Comparison of ENCODE assay signal across 20 cellular contexts in genomic region chr9:137139468-137140150, GRCh38. TPM values are rescaled to one million over a fixed set of nuclear protein-coding genes. Genes with fewer than 3 reads are reported as not detected.
DNase-seq lines count a peak whose midpoint lies in the region; ATAC-seq and TF ChIP-seq lines count a peak whose summit lies in the region.
"Had no signal": no experiment of that assay in that cellular context is flagged by ENCODE, and none has a peak within 500 bp of the region (broad histone marks: within the 10 kb centered on the region; RNA-seq: fewer than 3 reads in every experiment).

No MANE protein-coding gene starts in this region.

- peak overlapping the region; percentile 24 for H3K4me3 Mint-ChIP-seq in stimulated activated memory B cell treated with anti-CD40 and anti-IgM and Interleukin-4, amounts not matched to agents 10 μg/mL and 1 μg/mL and 100 μg/mL, for 72 hours
- H3K4me3 Mint-ChIP-seq: activated naive CD8-positive, alpha-beta T cell treated with anti-CD3 and anti-CD28 coated beads for 36 hours; activated T-cell treated with anti-CD3 and anti-CD28 coated beads, Interleukin-2, amount 50 U/mL, for 24 hours; CD4-positive, alpha-beta T cell had no signal

- H3K4me1 Mint-ChIP-seq in stimulated activated memory B cell treated with anti-CD40 and anti-IgM and Interleukin-4, amounts not matched to agents 10 μg/mL and 1 μg/mL and 100 μg/mL, for 72 hours, result peaks cover 14% of the 10 kb centered on the region

- no peak for TF ChIP-seq CTCF in coronary artery (IDR thresholded peaks at IDR 0.05)

- H3K27me3 Mint-ChIP-seq in stimulated activated memory B cell treated with anti-CD40 and anti-IgM and Interleukin-4, amounts not matched to agents 10 μg/mL and 1 μg/mL and 100 μg/mL, for 72 hours, result peaks cover 97% of the 10 kb centered on the region

- no peak overlapping the region for H3K27ac Mint-ChIP-seq in stimulated activated memory B cell treated with anti-CD40 and anti-IgM and Interleukin-4, amounts not matched to agents 10 μg/mL and 1 μg/mL and 100 μg/mL, for 72 hours
- H3K27ac Mint-ChIP-seq: activated naive CD8-positive, alpha-beta T cell treated with anti-CD3 and anti-CD28 coated beads for 36 hours; activated T-cell treated with anti-CD3 and anti-CD28 coated beads, Interleukin-2, amount 50 U/mL, for 24 hours; CD4-positive, alpha-beta T cell had no signal

- peak overlapping the region; percentile 27 for H3K4me3 ChIP-seq in coronary artery
- H3K4me3 ChIP-seq: A549, GM23248, prostate gland had no signal

- H3K9me3 Mint-ChIP-seq in stimulated activated memory B cell treated with anti-CD40 and anti-IgM and Interleukin-4, amounts not matched to agents 10 μg/mL and 1 μg/mL and 100 μg/mL, for 72 hours, result no peaks in the 10 kb centered on the region
- H3K9me3 Mint-ChIP-seq: activated naive CD8-positive, alpha-beta T cell treated with anti-CD3 and anti-CD28 coated beads for 36 hours; activated T-cell treated with anti-CD3 and anti-CD28 coated beads, Interleukin-2, amount 50 U/mL, for 24 hours; CD4-positive, alpha-beta T cell had no signal

- no peak overlapping the region for H3K27ac ChIP-seq in coronary artery
- H3K27ac ChIP-seq: A549, GM23248, KMS-11, prostate gland, spleen had no signal

- DNase-seq in NCI-H748 (lab: John Stamatoyannopoulos, UW; ENCODE audit: unreplicated experiment), result peak; percentile 23
- DNase-seq in NCI-H748 treated with DMSO at 0.1 percent for 48 hours (lab: John Stamatoyannopoulos, UW), result no peak
- DNase-seq in coronary artery (ENCODE audit: low spot score), result no peak
- no peak for DNase-seq in activated naive CD4-positive, alpha-beta T cell (lab: John Stamatoyannopoulos, UW)
- no peak for DNase-seq in dermis blood vessel endothelial cell
- DNase-seq: NCI-H1105; NCI-H226; spleen; stimulated activated naive CD4-positive, alpha-beta T cell treated with Interleukin-2 at 50 U/mL for 16 hours had no signal

- no peaks in the 10 kb centered on the region for H3K36me3 Mint-ChIP-seq in stimulated activated memory B cell treated with anti-CD40 and anti-IgM and Interleukin-4, amounts not matched to agents 10 μg/mL and 1 μg/mL and 100 μg/mL, for 72 hours
- H3K36me3 Mint-ChIP-seq: activated naive CD8-positive, alpha-beta T cell treated with anti-CD3 and anti-CD28 coated beads for 36 hours had no signal

- no peak for ATAC-seq in stimulated activated memory B cell treated with anti-CD40 and anti-IgM and Interleukin-4, amounts not matched to agents 10 μg/mL and 1 μg/mL and 100 μg/mL, for 72 hours

RNA-seq across cellular contexts. Expression of gene GRIN1, which starts 0.7 kb away (rescaled TPM):
- total RNA-seq in dermis blood vessel endothelial cell, result 0.05 and 0.17 TPM in 2 replicates
- total RNA-seq: activated naive CD8-positive, alpha-beta T cell treated with anti-CD3 and anti-CD28 coated beads for 36 hours; CD4-positive, alpha-beta T cell; fibroblast of villous mesenchyme; myocyte had no signal

RNA-seq across cellular contexts. Expression of gene DPP7, which starts 25.1 kb away (rescaled TPM):
- 81.5 and 98.5 TPM in 2 replicates for total RNA-seq in dermis blood vessel endothelial cell

RNA-seq across cellular contexts. Expression of gene LRRC26, which starts 30.2 kb away (rescaled TPM):
- not detected in 2 replicates for total RNA-seq in dermis blood vessel endothelial cell
- total RNA-seq: activated naive CD8-positive, alpha-beta T cell treated with anti-CD3 and anti-CD28 coated beads for 36 hours; CD4-positive, alpha-beta T cell; fibroblast of villous mesenchyme; GM23248; myocyte; urinary bladder had no signal

RNA-seq across cellular contexts. Expression of gene TMEM210, which starts 32.2 kb away (rescaled TPM):
- not detected in 2 replicates for total RNA-seq in dermis blood vessel endothelial cell
- total RNA-seq: activated naive CD8-positive, alpha-beta T cell treated with anti-CD3 and anti-CD28 coated beads for 36 hours; CD4-positive, alpha-beta T cell; fibroblast of villous mesenchyme; GM23248; myocyte; spleen; urinary bladder had no signal

RNA-seq across cellular contexts. Expression of gene ANAPC2, which starts 48.8 kb away (rescaled TPM):
- total RNA-seq in dermis blood vessel endothelial cell, result 23.1 and 33.6 TPM in 2 replicates
